8 cellular contexts compared by ENCODE assay signal in genomic region chr20:35284267-35284991, GRCh38. TPM values are rescaled to one million over a fixed set of nuclear protein-coding genes. Genes with fewer than 3 reads are reported as not detected.
DNase-seq lines count a peak whose midpoint lies in the region; ATAC-seq and TF ChIP-seq lines count a peak whose summit lies in the region.

EIF6 (minus strand) TSS chr20:35284772; CDS start chr20:35284487, 285 bp downstream.

- H3K36me3 ChIP-seq in DND-41 (ENCODE audit: insufficient read depth, low read length) (peaks cover 18% of the 10 kb centered on the region), osteoblast (ENCODE audit: insufficient read depth, low read length) (peaks cover 30% of the 10 kb centered on the region), testis (ENCODE audit: low read depth, missing control alignments) (no peaks in the 10 kb centered on the region)

- H2AFZ ChIP-seq in DND-41 (ENCODE audit: low read depth, low read length), result peak within 1 kb of the TSS; percentile 82
- H2AFZ ChIP-seq in osteoblast (ENCODE audit: low read length), result peak within 1 kb of the TSS; percentile 92

- ATAC-seq in DND-41 (ENCODE audit: insufficient read depth, low read depth) (peak; percentile 91), SK-N-SH treated with all-trans-retinoic acid at 6 μM for 48 hours (peak; percentile 94)
- ATAC-seq in activated naive CD4-positive, alpha-beta T cell treated with anti-CD3 and anti-CD28 coated beads, Interleukin-2, amount 50 U/mL, for 72 hours, result peak; percentile 83 to 91

- H3K9me3 Mint-ChIP-seq in activated naive CD4-positive, alpha-beta T cell treated with anti-CD3 and anti-CD28 coated beads, Interleukin-2, amount 50 U/mL, for 72 hours, result no peaks in the 10 kb centered on the region
- H3K9me3 Mint-ChIP-seq in glutamatergic neuron (ENCODE audit: unreplicated experiment), result peaks cover 19% of the 10 kb centered on the region

- H3K27me3 ChIP-seq in DND-41 (ENCODE audit: insufficient read depth, low read length, poor library complexity) (peaks cover 10% of the 10 kb centered on the region), osteoblast (ENCODE audit: insufficient read depth, low read length) (no peaks in the 10 kb centered on the region), testis (no peaks in the 10 kb centered on the region)

- H3K27ac ChIP-seq in DND-41 (ENCODE audit: low read length), result peak within 1 kb of the TSS; percentile 55
- H3K27ac ChIP-seq in osteoblast (ENCODE audit: low read depth, low read length), result peak within 1 kb of the TSS; percentile 70
- peak within 1 kb of the TSS; percentile 77 to 91 for H3K27ac ChIP-seq in testis

- H3K4me2 ChIP-seq in DND-41 (ENCODE audit: insufficient read depth, low read length) (peak within 1 kb of the TSS; percentile 74), osteoblast (ENCODE audit: insufficient read depth, low read length) (peak within 1 kb of the TSS; percentile 87)

- peaks cover 14% of the 10 kb centered on the region for H3K4me1 Mint-ChIP-seq in glutamatergic neuron (ENCODE audit: low read depth, unreplicated experiment)

- intact Hi-C loops in testis (cut with DNase I; ENCODE audit: low total_unique reads), result no loop called here

- peaks cover 15 to 34% of the 10 kb centered on the region in 2 donors for H3K36me3 Mint-ChIP-seq in activated naive CD4-positive, alpha-beta T cell treated with anti-CD3 and anti-CD28 coated beads, Interleukin-2, amount 50 U/mL, for 72 hours
- H3K36me3 Mint-ChIP-seq in glutamatergic neuron (ENCODE audit: unreplicated experiment), result no peaks in the 10 kb centered on the region

- peaks cover 7% of the 10 kb centered on the region; the same call in 1 of the 2 replicates for H4K20me1 ChIP-seq in DND-41 (ENCODE audit: insufficient read depth, low read length)
- peaks cover 13% of the 10 kb centered on the region for H4K20me1 ChIP-seq in osteoblast (ENCODE audit: insufficient read depth, low read length)

- TF ChIP-seq CTCF in DND-41 (IDR thresholded peaks at IDR 0.05; ENCODE audit: borderline replicate concordance, extremely low read depth, low read length, poor library complexity, severe bottlenecking) (no peak), glutamatergic neuron (IDR thresholded peaks at IDR 0.05; ENCODE audit: partially characterized antibody, unreplicated experiment) (no peak), osteoblast (IDR thresholded peaks at IDR 0.05; ENCODE audit: extremely low read depth, low read depth, low read length) (no peak), testis (IDR thresholded peaks at IDR 0.05) (no peak)

- H3K9ac ChIP-seq in DND-41 (ENCODE audit: low read depth, low read length), result peak within 1 kb of the TSS; percentile 77

- 0 to 1% methylated on average over 25 to 58 of the region's 61 CpGs for WGBS in testis, 2 donors

- no peak for TF ChIP-seq POLR2A in testis (IDR thresholded peaks at IDR 0.05)

- H3K4me3 ChIP-seq in DND-41 (ENCODE audit: low read depth in 1 of 2, low read length in 2 of 2) (peak within 1 kb of the TSS; percentile 53 to 66), osteoblast (ENCODE audit: insufficient read depth, low read length) (peak within 1 kb of the TSS; percentile 85), testis (peak within 1 kb of the TSS; percentile 87 to 95)

- H3K4me1 ChIP-seq in DND-41 (ENCODE audit: insufficient read depth, low read length) (peaks cover 22% of the 10 kb centered on the region), osteoblast (ENCODE audit: insufficient read depth, low read length) (peaks cover 18% of the 10 kb centered on the region), testis (peaks cover 7% of the 10 kb centered on the region)

- peaks cover 20% of the 10 kb centered on the region for H3K79me2 ChIP-seq in DND-41 (ENCODE audit: insufficient read depth, low read length)
- H3K79me2 ChIP-seq in osteoblast (ENCODE audit: insufficient read depth, low read length), result peaks cover 57% of the 10 kb centered on the region

- H3K27ac Mint-ChIP-seq in activated naive CD4-positive, alpha-beta T cell treated with anti-CD3 and anti-CD28 coated beads, Interleukin-2, amount 50 U/mL, for 72 hours, result peak within 1 kb of the TSS; percentile 89 to 97
- peak within 1 kb of the TSS; percentile 97 for H3K27ac Mint-ChIP-seq in glutamatergic neuron (ENCODE audit: unreplicated experiment)

- H3K9me3 ChIP-seq in DND-41 (ENCODE audit: insufficient read depth, low read length, severe bottlenecking) (no peaks in the 10 kb centered on the region), osteoblast (ENCODE audit: low read depth, low read length) (no peaks in the 10 kb centered on the region), testis (no peaks in the 10 kb centered on the region)

- peaks cover 7% of the 10 kb centered on the region for H3K27me3 Mint-ChIP-seq in glutamatergic neuron (ENCODE audit: unreplicated experiment)

- DNase-seq in DND-41 (peak; percentile 84), H4 (ENCODE audit: low spot score) (peak; percentile 80), MV-4-11 (lab: John Stamatoyannopoulos, UW) (peak; percentile 82), glutamatergic neuron (peak; percentile 96), osteoblast (ENCODE audit: insufficient read length, low spot score, missing footprints) (peak; percentile 99), testis (peak; percentile 93)
- DNase-seq in activated naive CD4-positive, alpha-beta T cell treated with anti-CD3 and anti-CD28 coated beads, Interleukin-2, amount 50 U/mL, for 72 hours (ENCODE audit: low spot score in 2 of 2), result peak; percentile 71 to 76

- H3K4me3 Mint-ChIP-seq in glutamatergic neuron (ENCODE audit: unreplicated experiment), result peak within 1 kb of the TSS; percentile 91

TF ChIP-seq in SK-N-SH treated with all-trans-retinoic acid at 6 μM for 48 hours, 23 proteins besides CTCF, POLR2A, EP300 and RAD21:
- TF ChIP-seq PATZ1 (CRISPR knock-in tag; IDR thresholded peaks at IDR 0.05; ENCODE audit: borderline replicate concordance), result peak; percentile 63; the same call in 1 of the 2 replicates
- peak; percentile 94 for TF ChIP-seq ZFP3 (CRISPR knock-in tag; IDR thresholded peaks at IDR 0.05)
- TF ChIP-seq ZNF565 (CRISPR knock-in tag; conservative IDR thresholded peaks at IDR 0.05; ENCODE audit: low read depth), result no peak

RNA-seq across cellular contexts. Expression of gene EIF6, which starts in this region (rescaled TPM):
- total RNA-seq in H4 (2014; rRNA removed; shearing (Covaris generic)), result 228 and 244 TPM in 2 replicates
- total RNA-seq in activated naive CD4-positive, alpha-beta T cell treated with anti-CD3 and anti-CD28 coated beads, Interleukin-2, amount 50 U/mL, for 72 hours, result 100 to 1,000 TPM in 1 of 2 donors, 10 to 100 TPM in 1; 63.9 to 115 TPM
- total RNA-seq in glutamatergic neuron (ENCODE audit: unreplicated experiment), result 85.2 TPM
- total RNA-seq in osteoblast, result 109 and 121 TPM in 2 replicates
- 10 to 100 TPM; 84.3 to 90.6 TPM for total RNA-seq in testis
- polyA plus RNA-seq in testis (ENCODE audit: insufficient read depth, low read depth, low replicate concordance), result 142 TPM

Comparison
In these comparisons a context has a peak if more than half of its experiments do, and no peak if none do; other contexts are left out.
1. Peak in every context shown above with its lines: DNase-seq, ATAC-seq, H3K4me3 ChIP-seq and H3K27ac ChIP-seq.